11 cellular contexts compared by ENCODE assay signal in genomic region chr16:12567602-12568001, GRCh38.
"Had no signal": no experiment of that assay in that cellular context is flagged by ENCODE, and none has a peak within 500 bp of the region (broad histone marks: within the 10 kb centered on the region; RNA-seq: fewer than 3 reads in every experiment).

No MANE protein-coding gene starts in this region.

- H3K9me3 ChIP-seq: ovary, thoracic aorta, upper lobe of right lung had no signal

- H3K9me3 Mint-ChIP-seq: neural progenitor cell had no signal

- H3K36me3 Mint-ChIP-seq: neural progenitor cell had no signal

- H3K27ac ChIP-seq: neural progenitor cell, ovary, SK-N-MC, thoracic aorta, upper lobe of right lung had no signal

- ATAC-seq: esophagus mucosa, Right ventricle myocardium inferior, sciatic nerve, upper lobe of right lung had no signal

- DNase-seq: activated CD4-positive, CD25-positive, alpha-beta regulatory T cell; activated CD8-positive, alpha-beta memory T cell treated with anti-CD3 and anti-CD28 coated beads, Interleukin-2, amount 50 U/mL, for 48 hours; midbrain; ovary; upper lobe of right lung had no signal

- H3K27ac Mint-ChIP-seq: neural progenitor cell had no signal

- H3K4me3 ChIP-seq: neural progenitor cell, ovary, SK-N-MC, thoracic aorta, upper lobe of right lung had no signal

- H3K4me1 Mint-ChIP-seq: neural progenitor cell had no signal

- H3K27me3 ChIP-seq: neural progenitor cell, ovary, upper lobe of right lung had no signal

- H3K4me1 ChIP-seq: neural progenitor cell, upper lobe of right lung had no signal

- H3K4me3 Mint-ChIP-seq: neural progenitor cell had no signal

- H3K36me3 ChIP-seq: neural progenitor cell, ovary, upper lobe of right lung had no signal
